Comparison of ENCODE assay signal across 1 cellular context in the genomic region with DNA sequence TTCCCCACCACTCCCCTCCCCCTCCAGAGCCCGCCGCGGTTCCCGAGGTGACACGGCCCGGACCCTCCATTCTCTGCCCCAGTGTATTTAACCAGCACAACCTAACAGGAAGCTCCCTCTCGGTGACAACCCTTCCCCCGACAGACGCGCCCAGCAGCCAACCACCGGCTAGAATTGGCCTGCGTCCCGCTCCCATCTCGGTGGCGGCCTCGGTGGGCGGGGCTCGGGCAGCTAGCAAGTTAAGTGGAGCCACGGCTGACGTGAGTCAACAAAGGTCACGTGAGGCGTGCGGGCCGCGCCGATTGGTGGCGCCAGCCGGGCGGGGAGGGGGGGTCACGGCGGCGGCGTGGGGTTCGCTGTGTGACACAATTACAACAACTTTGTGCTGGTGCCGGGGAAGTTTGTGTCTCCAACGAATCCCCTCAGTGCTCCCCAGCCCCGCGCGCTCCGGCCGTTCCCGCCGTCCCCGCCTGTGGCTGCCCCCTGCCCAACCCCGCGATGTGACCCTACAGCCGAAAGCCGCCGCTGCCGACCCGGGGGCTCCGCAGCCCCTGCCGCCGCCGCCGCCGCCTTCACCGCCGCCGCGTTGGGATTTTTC.
TF ChIP-seq lines count a peak whose summit lies in the region.

Gene KDM6A, plus strand, starts transcription at position 372 of the 598 bp plus-strand sequence. CDS start 364 bp downstream, outside the sequence.

TF ChIP-seq in HepG2, 621 proteins besides CTCF, POLR2A, EP300 and RAD21 (continued from another document and continues in another):
- TF ChIP-seq, protein P1, sequence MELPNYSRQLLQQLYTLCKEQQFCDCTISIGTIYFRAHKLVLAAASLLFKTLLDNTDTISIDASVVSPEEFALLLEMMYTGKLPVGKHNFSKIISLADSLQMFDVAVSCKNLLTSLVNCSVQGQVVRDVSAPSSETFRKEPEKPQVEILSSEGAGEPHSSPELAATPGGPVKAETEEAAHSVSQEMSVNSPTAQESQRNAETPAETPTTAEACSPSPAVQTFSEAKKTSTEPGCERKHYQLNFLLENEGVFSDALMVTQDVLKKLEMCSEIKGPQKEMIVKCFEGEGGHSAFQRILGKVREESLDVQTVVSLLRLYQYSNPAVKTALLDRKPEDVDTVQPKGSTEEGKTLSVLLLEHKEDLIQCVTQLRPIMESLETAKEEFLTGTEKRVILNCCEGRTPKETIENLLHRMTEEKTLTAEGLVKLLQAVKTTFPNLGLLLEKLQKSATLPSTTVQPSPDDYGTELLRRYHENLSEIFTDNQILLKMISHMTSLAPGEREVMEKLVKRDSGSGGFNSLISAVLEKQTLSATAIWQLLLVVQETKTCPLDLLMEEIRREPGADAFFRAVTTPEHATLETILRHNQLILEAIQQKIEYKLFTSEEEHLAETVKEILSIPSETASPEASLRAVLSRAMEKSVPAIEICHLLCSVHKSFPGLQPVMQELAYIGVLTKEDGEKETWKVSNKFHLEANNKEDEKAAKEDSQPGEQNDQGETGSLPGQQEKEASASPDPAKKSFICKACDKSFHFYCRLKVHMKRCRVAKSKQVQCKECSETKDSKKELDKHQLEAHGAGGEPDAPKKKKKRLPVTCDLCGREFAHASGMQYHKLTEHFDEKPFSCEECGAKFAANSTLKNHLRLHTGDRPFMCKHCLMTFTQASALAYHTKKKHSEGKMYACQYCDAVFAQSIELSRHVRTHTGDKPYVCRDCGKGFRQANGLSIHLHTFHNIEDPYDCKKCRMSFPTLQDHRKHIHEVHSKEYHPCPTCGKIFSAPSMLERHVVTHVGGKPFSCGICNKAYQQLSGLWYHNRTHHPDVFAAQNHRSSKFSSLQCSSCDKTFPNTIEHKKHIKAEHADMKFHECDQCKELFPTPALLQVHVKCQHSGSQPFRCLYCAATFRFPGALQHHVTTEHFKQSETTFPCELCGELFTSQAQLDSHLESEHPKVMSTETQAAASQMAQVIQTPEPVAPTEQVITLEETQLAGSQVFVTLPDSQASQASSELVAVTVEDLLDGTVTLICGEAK (IDR thresholded peaks at IDR 0.05), result no peak
- TF ChIP-seq, protein P1 (CRISPR knock-in tag; IDR thresholded peaks at IDR 0.05), result no peak; the same call in 1 of the 2 replicates
- TF ChIP-seq ARID2 (CRISPR knock-in tag; IDR thresholded peaks at IDR 0.05; ENCODE audit: borderline replicate concordance) (no peak), POLR2AphosphoS2 (IDR thresholded peaks at IDR 0.05; ENCODE audit: low read depth, low read length) (no peak), MAZ (IDR thresholded peaks at IDR 0.05; ENCODE audit: borderline replicate concordance, low read depth, low read length) (no peak), MAZ (CRISPR knock-in tag; IDR thresholded peaks at IDR 0.05; ENCODE audit: low read depth) (peak; percentile 29; the same call in 1 of the 2 replicates), ZNF205 (CRISPR knock-in tag; IDR thresholded peaks at IDR 0.05) (no peak), ZNF782 (CRISPR knock-in tag; IDR thresholded peaks at IDR 0.05; ENCODE audit: borderline replicate concordance) (no peak), FOXK2 (IDR thresholded peaks at IDR 0.05) (no peak), SRSF4 (IDR thresholded peaks at IDR 0.05; ENCODE audit: low read depth, low read length, poor library complexity, severe bottlenecking) (no peak), ZNF510 (CRISPR knock-in tag; IDR thresholded peaks at IDR 0.05; ENCODE audit: low read depth) (no peak), HOXA7 (CRISPR knock-in tag; IDR thresholded peaks at IDR 0.05) (no peak), ZNF562 (CRISPR knock-in tag; IDR thresholded peaks at IDR 0.05; ENCODE audit: borderline replicate concordance) (no peak), HNRNPUL1 (IDR thresholded peaks at IDR 0.05; ENCODE audit: low read depth, low read length) (no peak), ARNTL (CRISPR knock-in tag; IDR thresholded peaks at IDR 0.05) (no peak), U2AF2 (IDR thresholded peaks at IDR 0.05; ENCODE audit: low read depth, low read length) (no peak), TGIF2 (CRISPR knock-in tag; IDR thresholded peaks at IDR 0.05) (no peak), ZC3H4 (CRISPR knock-in tag; IDR thresholded peaks at IDR 0.05; ENCODE audit: borderline replicate concordance) (no peak), SAP130 (CRISPR knock-in tag; IDR thresholded peaks at IDR 0.05; ENCODE audit: low read depth) (peak; percentile 59), GATAD2A (CRISPR knock-in tag; IDR thresholded peaks at IDR 0.05) (no peak), ZNF24 (IDR thresholded peaks at IDR 0.05) (no peak), NR2F6 (IDR thresholded peaks at IDR 0.05) (no peak), NR2F6 (CRISPR knock-in tag; IDR thresholded peaks at IDR 0.05) (no peak), MTF2 (CRISPR knock-in tag; IDR thresholded peaks at IDR 0.05; ENCODE audit: borderline replicate concordance) (no peak), MED1 (CRISPR knock-in tag; IDR thresholded peaks at IDR 0.05) (no peak), REXO4 (CRISPR knock-in tag; IDR thresholded peaks at IDR 0.05; ENCODE audit: borderline replicate concordance) (no peak), CREM (IDR thresholded peaks at IDR 0.05) (peak; percentile 75), CREM (CRISPR knock-in tag; IDR thresholded peaks at IDR 0.05) (no peak), ZZZ3 (CRISPR knock-in tag; IDR thresholded peaks at IDR 0.05; ENCODE audit: borderline replicate concordance) (no peak), MAF1 (CRISPR knock-in tag; IDR thresholded peaks at IDR 0.05; ENCODE audit: borderline replicate concordance) (no peak), ZSCAN20 (CRISPR knock-in tag; IDR thresholded peaks at IDR 0.05; ENCODE audit: borderline replicate concordance) (no peak), PTBP1 (IDR thresholded peaks at IDR 0.05; ENCODE audit: low read depth, low read length, poor library complexity, severe bottlenecking) (no peak), TSC22D2 (CRISPR knock-in tag; IDR thresholded peaks at IDR 0.05; ENCODE audit: borderline replicate concordance) (no peak), ZNF703 (CRISPR knock-in tag; IDR thresholded peaks at IDR 0.05; ENCODE audit: borderline replicate concordance) (no peak), ZNF574 (CRISPR knock-in tag; IDR thresholded peaks at IDR 0.05) (peak; percentile 11; the same call in 1 of the 2 replicates), ZNF468 (CRISPR knock-in tag; IDR thresholded peaks at IDR 0.05) (no peak), NFE2L1 (CRISPR knock-in tag; IDR thresholded peaks at IDR 0.05; ENCODE audit: borderline replicate concordance) (no peak), CCAR2 (optimal IDR thresholded peaks at IDR 0.05; ENCODE audit: low read depth, low read length) (no peak), KAT2B (IDR thresholded peaks at IDR 0.05; ENCODE audit: borderline replicate concordance, low read depth, low read length) (no peak), AHR (CRISPR knock-in tag; IDR thresholded peaks at IDR 0.05) (no peak), ONECUT2 (CRISPR knock-in tag; IDR thresholded peaks at IDR 0.05) (no peak), ZNF775 (CRISPR knock-in tag; IDR thresholded peaks at IDR 0.05; ENCODE audit: borderline replicate concordance) (no peak), REPIN1 (CRISPR knock-in tag; IDR thresholded peaks at IDR 0.05; ENCODE audit: borderline replicate concordance, low read depth) (no peak), ZNF572 (CRISPR knock-in tag; IDR thresholded peaks at IDR 0.05) (no peak), ZNF180 (CRISPR knock-in tag; IDR thresholded peaks at IDR 0.05; ENCODE audit: borderline replicate concordance, low read depth) (no peak)
- TF ChIP-seq, protein P2, sequence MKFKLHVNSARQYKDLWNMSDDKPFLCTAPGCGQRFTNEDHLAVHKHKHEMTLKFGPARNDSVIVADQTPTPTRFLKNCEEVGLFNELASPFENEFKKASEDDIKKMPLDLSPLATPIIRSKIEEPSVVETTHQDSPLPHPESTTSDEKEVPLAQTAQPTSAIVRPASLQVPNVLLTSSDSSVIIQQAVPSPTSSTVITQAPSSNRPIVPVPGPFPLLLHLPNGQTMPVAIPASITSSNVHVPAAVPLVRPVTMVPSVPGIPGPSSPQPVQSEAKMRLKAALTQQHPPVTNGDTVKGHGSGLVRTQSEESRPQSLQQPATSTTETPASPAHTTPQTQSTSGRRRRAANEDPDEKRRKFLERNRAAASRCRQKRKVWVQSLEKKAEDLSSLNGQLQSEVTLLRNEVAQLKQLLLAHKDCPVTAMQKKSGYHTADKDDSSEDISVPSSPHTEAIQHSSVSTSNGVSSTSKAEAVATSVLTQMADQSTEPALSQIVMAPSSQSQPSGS (CRISPR knock-in tag; IDR thresholded peaks at IDR 0.05), result peak; percentile 50; the same call in 1 of the 2 replicates
- TF ChIP-seq, protein P3, sequence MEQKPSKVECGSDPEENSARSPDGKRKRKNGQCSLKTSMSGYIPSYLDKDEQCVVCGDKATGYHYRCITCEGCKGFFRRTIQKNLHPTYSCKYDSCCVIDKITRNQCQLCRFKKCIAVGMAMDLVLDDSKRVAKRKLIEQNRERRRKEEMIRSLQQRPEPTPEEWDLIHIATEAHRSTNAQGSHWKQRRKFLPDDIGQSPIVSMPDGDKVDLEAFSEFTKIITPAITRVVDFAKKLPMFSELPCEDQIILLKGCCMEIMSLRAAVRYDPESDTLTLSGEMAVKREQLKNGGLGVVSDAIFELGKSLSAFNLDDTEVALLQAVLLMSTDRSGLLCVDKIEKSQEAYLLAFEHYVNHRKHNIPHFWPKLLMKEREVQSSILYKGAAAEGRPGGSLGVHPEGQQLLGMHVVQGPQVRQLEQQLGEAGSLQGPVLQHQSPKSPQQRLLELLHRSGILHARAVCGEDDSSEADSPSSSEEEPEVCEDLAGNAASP (CRISPR knock-in tag; IDR thresholded peaks at IDR 0.05; ENCODE audit: borderline replicate concordance), result no peak
- TF ChIP-seq, protein P4, sequence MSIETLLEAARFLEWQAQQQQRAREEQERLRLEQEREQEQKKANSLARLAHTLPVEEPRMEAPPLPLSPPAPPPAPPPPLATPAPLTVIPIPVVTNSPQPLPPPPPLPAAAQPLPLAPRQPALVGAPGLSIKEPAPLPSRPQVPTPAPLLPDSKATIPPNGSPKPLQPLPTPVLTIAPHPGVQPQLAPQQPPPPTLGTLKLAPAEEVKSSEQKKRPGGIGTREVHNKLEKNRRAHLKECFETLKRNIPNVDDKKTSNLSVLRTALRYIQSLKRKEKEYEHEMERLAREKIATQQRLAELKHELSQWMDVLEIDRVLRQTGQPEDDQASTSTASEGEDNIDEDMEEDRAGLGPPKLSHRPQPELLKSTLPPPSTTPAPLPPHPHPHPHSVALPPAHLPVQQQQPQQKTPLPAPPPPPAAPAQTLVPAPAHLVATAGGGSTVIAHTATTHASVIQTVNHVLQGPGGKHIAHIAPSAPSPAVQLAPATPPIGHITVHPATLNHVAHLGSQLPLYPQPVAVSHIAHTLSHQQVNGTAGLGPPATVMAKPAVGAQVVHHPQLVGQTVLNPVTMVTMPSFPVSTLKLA (IDR thresholded peaks at IDR 0.05), result no peak; the same call in 1 of the 2 replicates
- TF ChIP-seq, protein P5, sequence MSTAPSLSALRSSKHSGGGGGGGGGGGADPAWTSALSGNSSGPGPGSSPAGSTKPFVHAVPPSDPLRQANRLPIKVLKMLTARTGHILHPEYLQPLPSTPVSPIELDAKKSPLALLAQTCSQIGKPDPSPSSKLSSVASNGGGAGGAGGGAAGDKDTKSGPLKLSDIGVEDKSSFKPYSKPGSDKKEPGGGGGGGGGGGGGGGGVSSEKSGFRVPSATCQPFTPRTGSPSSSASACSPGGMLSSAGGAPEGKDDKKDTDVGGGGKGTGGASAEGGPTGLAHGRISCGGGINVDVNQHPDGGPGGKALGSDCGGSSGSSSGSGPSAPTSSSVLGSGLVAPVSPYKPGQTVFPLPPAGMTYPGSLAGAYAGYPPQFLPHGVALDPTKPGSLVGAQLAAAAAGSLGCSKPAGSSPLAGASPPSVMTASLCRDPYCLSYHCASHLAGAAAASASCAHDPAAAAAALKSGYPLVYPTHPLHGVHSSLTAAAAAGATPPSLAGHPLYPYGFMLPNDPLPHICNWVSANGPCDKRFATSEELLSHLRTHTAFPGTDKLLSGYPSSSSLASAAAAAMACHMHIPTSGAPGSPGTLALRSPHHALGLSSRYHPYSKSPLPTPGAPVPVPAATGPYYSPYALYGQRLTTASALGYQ (CRISPR knock-in tag; IDR thresholded peaks at IDR 0.05), result no peak
